27 cellular contexts compared by ENCODE assay signal in genomic region chr4:6647169-6647568, GRCh38. TPM values are rescaled to one million over a fixed set of nuclear protein-coding genes. Genes with fewer than 3 reads are reported as not detected.
"Had no signal": no experiment of that assay in that cellular context is flagged by ENCODE, and none has a peak within 500 bp of the region (broad histone marks: within the 10 kb centered on the region; RNA-seq: fewer than 3 reads in every experiment).

No MANE protein-coding gene starts in this region.

- H3K4me2 ChIP-seq: neural progenitor cell had no signal

- ATAC-seq: effector memory CD8-positive, alpha-beta T cell; gastroesophageal sphincter; left cardiac atrium; lower lobe of right lung; natural killer cell treated with Interleukin-12 subunit alpha and Interleukin-12 subunit beta and Interleukin-15 and Interleukin-18, amount 100 ng/mL, for 72 hours; stimulated activated naive CD8-positive, alpha-beta T cell treated with anti-CD3 and anti-CD28 coated beads, Interleukin-15, amount 100 ng/mL, for 72 hours; upper lobe of right lung had no signal

- FAIRE-seq: kidney had no signal

- H3K27me3 Mint-ChIP-seq: effector memory CD8-positive, alpha-beta T cell; memory B cell; natural killer cell treated with Interleukin-12 subunit alpha and Interleukin-12 subunit beta and Interleukin-15 and Interleukin-18, amount 100 ng/mL, for 72 hours; stimulated activated naive CD8-positive, alpha-beta T cell treated with anti-CD3 and anti-CD28 coated beads, Interleukin-15, amount 100 ng/mL, for 72 hours had no signal

- H3K9ac ChIP-seq: neural progenitor cell had no signal

- H3K4me3 Mint-ChIP-seq: dendritic cell treated with granulocyte-macrophage colony-stimulating factor and Interleukin-4, amounts not matched to agents 40 ng/mL and 50 ng/mL, for 4 days; effector memory CD8-positive, alpha-beta T cell; memory B cell; mesothelial cell of epicardium; natural killer cell treated with Interleukin-12 subunit alpha and Interleukin-12 subunit beta and Interleukin-15 and Interleukin-18, amount 100 ng/mL, for 72 hours; neural progenitor cell; stimulated activated naive CD8-positive, alpha-beta T cell treated with anti-CD3 and anti-CD28 coated beads, Interleukin-15, amount 100 ng/mL, for 72 hours had no signal

- H3K4me3 ChIP-seq: esophagus muscularis mucosa, gastroesophageal sphincter, left ventricle myocardium inferior, lower lobe of right lung, neural progenitor cell, ovary, right atrium auricular region, sigmoid colon, skin epidermis, testis, tibial nerve, upper lobe of right lung, vagina had no signal

- H3K9me3 Mint-ChIP-seq: effector memory CD8-positive, alpha-beta T cell; memory B cell; mesothelial cell of epicardium; natural killer cell treated with Interleukin-12 subunit alpha and Interleukin-12 subunit beta and Interleukin-15 and Interleukin-18, amount 100 ng/mL, for 72 hours; neural progenitor cell; stimulated activated naive CD8-positive, alpha-beta T cell treated with anti-CD3 and anti-CD28 coated beads, Interleukin-15, amount 100 ng/mL, for 72 hours had no signal

- H2AFZ ChIP-seq: neural progenitor cell had no signal

- DNase-seq: effector memory CD8-positive, alpha-beta T cell; kidney; left cardiac atrium; left ventricle myocardium inferior; lower lobe of right lung; nucleus accumbens; ovary; sigmoid colon; stimulated activated CD4-positive, alpha-beta T cell treated with anti-CD3 and anti-CD28 coated beads, Interleukin-2, amount 100 ng/mL, for 24 hours; stimulated activated CD4-positive, alpha-beta T cell treated with anti-CD3 and anti-CD28 coated beads, Interleukin-4, amount 100 ng/mL, for 4 hours; stimulated activated naive CD8-positive, alpha-beta T cell treated with anti-CD3 and anti-CD28 coated beads, Interleukin-15, amount 100 ng/mL, for 72 hours; testis; upper lobe of right lung had no signal

- H3K27ac ChIP-seq: epithelial cell of prostate, esophagus muscularis mucosa, gastroesophageal sphincter, left ventricle myocardium inferior, lower lobe of right lung, neural progenitor cell, ovary, right atrium auricular region, sigmoid colon, skin epidermis, testis, tibial nerve, upper lobe of right lung, vagina had no signal

- H3K9me3 ChIP-seq: esophagus muscularis mucosa, gastroesophageal sphincter, left ventricle myocardium inferior, lower lobe of right lung, ovary, right atrium auricular region, sigmoid colon, testis, tibial nerve, upper lobe of right lung, vagina had no signal

- H3K36me3 ChIP-seq: ovary had no signal

- H3K27ac Mint-ChIP-seq: dendritic cell treated with granulocyte-macrophage colony-stimulating factor and Interleukin-4, amounts not matched to agents 40 ng/mL and 50 ng/mL, for 4 days; memory B cell; mesothelial cell of epicardium; neural progenitor cell had no signal

- H3K27me3 ChIP-seq: esophagus muscularis mucosa, gastroesophageal sphincter, neural progenitor cell, ovary, right atrium auricular region, sigmoid colon, testis, tibial nerve, upper lobe of right lung, vagina had no signal

RNA-seq across cellular contexts. Expression of gene S100P, which starts 46.5 kb away (rescaled TPM):
- total RNA-seq: fibroblast of villous mesenchyme, kidney, left ventricle myocardium inferior, myocyte, tibial nerve had no signal
